In genomic region chr7:27346531-27347260, GRCh38 we compare ENCODE assay signal across 10 cellular contexts.
DNase-seq lines count a peak whose midpoint lies in the region; ATAC-seq and TF ChIP-seq lines count a peak whose summit lies in the region.
"Had no signal": no experiment of that assay in that cellular context is flagged by ENCODE, and none has a peak within 500 bp of the region (broad histone marks: within the 10 kb centered on the region; RNA-seq: fewer than 3 reads in every experiment).

No MANE protein-coding gene starts in this region.

- CTCF ChIA-PET in PC-9 (lab: Charles Lee), result no interaction called here

- H3K4me3 ChIP-seq in GM23338, result no peak overlapping the region
- peak overlapping the region; percentile 35; the same call in 1 of the 2 replicates for H3K4me3 ChIP-seq in PC-9
- H3K4me3 ChIP-seq in gastroesophageal sphincter, result no peak overlapping the region
- no peak overlapping the region for H3K4me3 ChIP-seq in skeletal muscle satellite cell (ENCODE audit: low read length)

- DNase-seq in GM23338 (ENCODE audit: low spot score), result peak; percentile 33
- peak; percentile 85 to 98 for DNase-seq in PC-9
- no peak for DNase-seq in dedifferentiated amniotic fluid mesenchymal stem cell (ENCODE audit: extremely low spot score)
- DNase-seq in NCI-H187 (lab: John Stamatoyannopoulos, UW), result no peak

- peaks cover 19% of the 10 kb centered on the region for H3K4me1 Mint-ChIP-seq in GM23338
- H3K4me1 Mint-ChIP-seq: neural crest cell had no signal

- 24 to 25% methylated on average over 7 to 10 of the region's 10 CpGs for WGBS in gastroesophageal sphincter (ENCODE audit: low coverage in 1 of 2), 2 donors

- H3K9me3 ChIP-seq in PC-9 (ENCODE audit: insufficient read depth, low read depth), result no peaks in the 10 kb centered on the region; the same call in 1 of the 2 replicates
- H3K9me3 ChIP-seq in gastroesophageal sphincter, result no peaks in the 10 kb centered on the region
- H3K9me3 ChIP-seq in skeletal muscle satellite cell (replicated peaks; ENCODE audit: low read length), result no peaks in the 10 kb centered on the region

- H3K27me3 ChIP-seq in GM23338 (ENCODE audit: insufficient read depth) (no peaks in the 10 kb centered on the region), PC-9 (ENCODE audit: insufficient read depth, low read depth) (no peaks in the 10 kb centered on the region), gastroesophageal sphincter (peaks cover 17% of the 10 kb centered on the region), skeletal muscle satellite cell (ENCODE audit: control insufficient read depth, insufficient read depth, low read length) (peaks cover 13% of the 10 kb centered on the region)

- H3K4me3 Mint-ChIP-seq in GM23338, result no peak overlapping the region
- H3K4me3 Mint-ChIP-seq: dendritic cell treated with granulocyte-macrophage colony-stimulating factor and Interleukin-4, amounts not matched to agents 40 ng/mL and 50 ng/mL, for 4 days; neural crest cell had no signal

- H3K9me2 ChIP-seq in GM23338 (ENCODE audit: insufficient read depth), result no peaks in the 10 kb centered on the region; the same call in 1 of the 2 replicates
- H3K9me2 ChIP-seq in PC-9 (ENCODE audit: insufficient read depth), result no peaks in the 10 kb centered on the region

- BruUV-seq in PC-9 (replicated peaks; lab: Mats Ljungman, UMichigan), result TSS peak; percentile 59

- H4K20me1 ChIP-seq in GM23338 (replicated peaks; ENCODE audit: insufficient read depth) (no peaks in the 10 kb centered on the region), PC-9 (ENCODE audit: insufficient read depth) (no peaks in the 10 kb centered on the region)

- H3K36me3 Mint-ChIP-seq in GM23338 (ENCODE audit: low read depth), result no peaks in the 10 kb centered on the region

- H3K79me2 ChIP-seq in GM23338 (replicated peaks; ENCODE audit: insufficient read depth) (no peaks in the 10 kb centered on the region), PC-9 (ENCODE audit: low read depth) (no peaks in the 10 kb centered on the region)

- TF ChIP-seq POLR2A in gastroesophageal sphincter (IDR thresholded peaks at IDR 0.05), result no peak

- TF ChIP-seq EP300 in gastroesophageal sphincter (IDR thresholded peaks at IDR 0.05), result no peak

- H3K36me3 ChIP-seq in GM23338 (ENCODE audit: insufficient read depth), result no peaks in the 10 kb centered on the region
- H3K36me3 ChIP-seq in PC-9 (ENCODE audit: low read depth), result no peaks in the 10 kb centered on the region
- H3K36me3 ChIP-seq in gastroesophageal sphincter, result no peaks in the 10 kb centered on the region
- H3K36me3 ChIP-seq in skeletal muscle satellite cell (ENCODE audit: insufficient read depth, low read length), result no peaks in the 10 kb centered on the region

- TF ChIP-seq CTCF in GM23338 (conservative IDR thresholded peaks at IDR 0.05; ENCODE audit: low read depth in 2 of 2) (no peak), PC-9 (conservative IDR thresholded peaks at IDR 0.05) (no peak), gastroesophageal sphincter (IDR thresholded peaks at IDR 0.05) (no peak)

- peak overlapping the region; percentile 18 for H3K9ac ChIP-seq in skeletal muscle satellite cell (ENCODE audit: low read depth, low read length)

- H2AFZ ChIP-seq in GM23338 (0 out of 2 replicates have a peak overlapping the region, but pooled peaks have one; percentile 0), PC-9 (peak overlapping the region; percentile 57)

- H3F3A ChIP-seq in GM23338 (replicated peaks; ENCODE audit: low read depth), result no peaks in the 10 kb centered on the region
- peaks cover 16% of the 10 kb centered on the region for H3F3A ChIP-seq in PC-9 (ENCODE audit: insufficient read depth, low read depth)

- H3K4me1 ChIP-seq in GM23338 (ENCODE audit: insufficient read depth) (peaks cover 12% of the 10 kb centered on the region), PC-9 (replicated peaks; ENCODE audit: insufficient read depth) (peaks cover 52% of the 10 kb centered on the region), gastroesophageal sphincter (peaks cover 0 to 4% (median 0%) of the 10 kb centered on the region in 3 donors), skeletal muscle satellite cell (ENCODE audit: control insufficient read depth, insufficient read depth, low read length) (peaks cover 4% of the 10 kb centered on the region)

- no peaks in the 10 kb centered on the region for H3K9me3 Mint-ChIP-seq in GM23338
- H3K9me3 Mint-ChIP-seq: dendritic cell treated with granulocyte-macrophage colony-stimulating factor and Interleukin-4, amounts not matched to agents 40 ng/mL and 50 ng/mL, for 4 days; neural crest cell had no signal

- H3K27ac Mint-ChIP-seq in GM23338, result no peak overlapping the region
- H3K27ac Mint-ChIP-seq: dendritic cell treated with granulocyte-macrophage colony-stimulating factor and Interleukin-4, amounts not matched to agents 40 ng/mL and 50 ng/mL, for 4 days had no signal

- H3K4me2 ChIP-seq in GM23338, result no peak overlapping the region
- H3K4me2 ChIP-seq in PC-9, result peak overlapping the region; percentile 73
- peak overlapping the region; percentile 25 for H3K4me2 ChIP-seq in skeletal muscle satellite cell (ENCODE audit: low read length)

- intact Hi-C loops in PC-9 (cut with micrococcal nuclease; ENCODE audit: unreplicated experiment), result loop anchor here (10.0 kb wide), 1 partner anchor 112 kb away; no protein-coding TSS in a partner anchor

- POLR2A ChIA-PET in PC-9 (lab: Charles Lee; ENCODE audit: unreplicated experiment), result interaction anchor here (0.7 kb wide), 1 partner anchor 90 kb away, joined by 4 read pairs; no protein-coding TSS in a partner anchor

- H3K27ac ChIP-seq in GM23338 (ENCODE audit: low read depth) (no peak overlapping the region), PC-9 (peak overlapping the region; percentile 70), gastroesophageal sphincter (no peak overlapping the region)

- peaks cover 6% of the 10 kb centered on the region for H3K27me3 Mint-ChIP-seq in GM23338 (ENCODE audit: insufficient read depth, low read depth, poor library complexity)

- ATAC-seq in GM23338, result peak; percentile 90
- ATAC-seq in gastroesophageal sphincter, result peak; percentile 31
- ATAC-seq in GM18519 (IDR thresholded peaks at IDR 0.05; ENCODE audit: low FRiP score, unreplicated experiment), result no peak
- ATAC-seq in GM21737 (IDR thresholded peaks at IDR 0.05; ENCODE audit: unreplicated experiment), result no peak

TF ChIP-seq in GM23338, 12 proteins besides CTCF, POLR2A, EP300 and RAD21 (continues in another document):
- TF ChIP-seq ZNF462 (CRISPR knock-in tag; IDR thresholded peaks at IDR 0.05), result no peak

Comparison
In these comparisons a context has a peak if more than half of its experiments do, and no peak if none do; other contexts are left out.
1. ATAC-seq: peak in GM23338 (single experiment) and gastroesophageal sphincter (single experiment); none in GM18519 (single experiment) and GM21737 (single experiment).
2. DNase-seq: peak in GM23338 (single experiment) and PC-9 (2 of 2); none in dedifferentiated amniotic fluid mesenchymal stem cell (single experiment) and NCI-H187 (0 of 2).